Comparison of ENCODE assay signal across 9 cellular contexts in genomic region chr1:88800382-88801051, GRCh38.
A peak's percentile ranks its signal among the peaks of the same experiment; 100 is the strongest.
DNase-seq lines count a peak whose midpoint lies in the region; ATAC-seq and TF ChIP-seq lines count a peak whose summit lies in the region.
"Had no signal": no experiment of that assay in that cellular context is flagged by ENCODE, and none has a peak within 500 bp of the region (broad histone marks: within the 10 kb centered on the region; RNA-seq: fewer than 3 reads in every experiment).

No MANE protein-coding gene starts in this region.

- H3K9me3 Mint-ChIP-seq in activated naive CD8-positive, alpha-beta T cell treated with anti-CD3 and anti-CD28 coated beads for 36 hours, result peaks cover 5% of the 10 kb centered on the region

- no peaks in the 10 kb centered on the region for H3K9me2 ChIP-seq in hepatocyte (replicated peaks; ENCODE audit: insufficient read depth)

- H3K27ac Mint-ChIP-seq in activated naive CD8-positive, alpha-beta T cell treated with anti-CD3 and anti-CD28 coated beads for 36 hours, result no peak overlapping the region

- no peak overlapping the region for H3K4me2 ChIP-seq in DND-41 (ENCODE audit: insufficient read depth, low read length)
- no peak overlapping the region for H3K4me2 ChIP-seq in hepatocyte

- 70% methylated on average over 5 of the region's 5 CpGs for WGBS in hepatocyte (ENCODE audit: low lambda C conversion rate, missing lambda C conversion rate)
- 87 to 89% methylated on average over 5 of the region's 5 CpGs for WGBS in aorta, 2 donors

- H2AFZ ChIP-seq in DND-41 (ENCODE audit: low read depth, low read length) (no peak overlapping the region), hepatocyte (no peak overlapping the region)

- H3K36me3 Mint-ChIP-seq in activated naive CD8-positive, alpha-beta T cell treated with anti-CD3 and anti-CD28 coated beads for 36 hours, result peaks cover 37% of the 10 kb centered on the region

- H3K27me3 Mint-ChIP-seq in activated naive CD8-positive, alpha-beta T cell treated with anti-CD3 and anti-CD28 coated beads for 36 hours, result no peaks in the 10 kb centered on the region

- H3K36me3 ChIP-seq in DND-41 (ENCODE audit: insufficient read depth, low read length) (peaks cover 76% of the 10 kb centered on the region), hepatocyte (replicated peaks; ENCODE audit: insufficient read depth, low read depth) (peaks cover 5% of the 10 kb centered on the region), aorta (ENCODE audit: control insufficient read depth in 1 of 2, insufficient read depth in 2 of 2, low read length in 1 of 2) (peaks cover 0 to 2% of the 10 kb centered on the region in 2 donors)

- H3K4me1 ChIP-seq in DND-41 (ENCODE audit: insufficient read depth, low read length), result no peaks in the 10 kb centered on the region
- no peaks in the 10 kb centered on the region for H3K4me1 ChIP-seq in hepatocyte (ENCODE audit: insufficient read depth)
- H3K4me1 ChIP-seq in aorta (ENCODE audit: control insufficient read depth in 1 of 2, insufficient read depth in 2 of 2, low read length in 2 of 2), result no peaks in the 10 kb centered on the region

- peaks cover 6% of the 10 kb centered on the region for H3K4me1 Mint-ChIP-seq in activated naive CD8-positive, alpha-beta T cell treated with anti-CD3 and anti-CD28 coated beads for 36 hours

- H3K4me3 ChIP-seq in DND-41 (ENCODE audit: low read depth in 1 of 2, low read length in 2 of 2), result no peak overlapping the region
- H3K4me3 ChIP-seq in LNCaP clone FGC (ENCODE audit: low read depth, low read length), result no peak overlapping the region
- no peak overlapping the region for H3K4me3 ChIP-seq in hepatocyte
- H3K4me3 ChIP-seq in aorta (ENCODE audit: low read length in 2 of 2), result no peak overlapping the region

- DNase-seq in DND-41 (no peak), LNCaP clone FGC (ENCODE audit: low read depth) (peak; percentile 11), hepatocyte (ENCODE audit: low spot score) (peak; percentile 45), NCI-H1417 treated with DMSO at 0.1 percent for 48 hours (lab: John Stamatoyannopoulos, UW) (no peak), aorta (no peak)
- peak; percentile 9 for DNase-seq in activated naive CD8-positive, alpha-beta T cell treated with anti-CD3 and anti-CD28 coated beads for 36 hours
- DNase-seq in stimulated activated CD8-positive, alpha-beta memory T cell treated with anti-CD3 and anti-CD28 coated beads, Interleukin-12 subunit alpha, Interleukin-12 subunit beta, amount 100 ng/mL, for 1 hour (ENCODE audit: low read depth), result peak; percentile 6

- H3K27me3 ChIP-seq in DND-41 (ENCODE audit: insufficient read depth, low read length, poor library complexity), result no peaks in the 10 kb centered on the region
- H3K27me3 ChIP-seq in hepatocyte, result no peaks in the 10 kb centered on the region
- H3K27me3 ChIP-seq in aorta (ENCODE audit: control insufficient read depth in 1 of 2, insufficient read depth in 2 of 2, low read length in 1 of 2), result no peaks in the 10 kb centered on the region

- intact Hi-C loops in aorta (cut with DNase I), result loop anchor here in 1 of 2 donors (10.0 kb wide), 1 partner anchor 74 kb away; no protein-coding TSS in a partner anchor

- no peak overlapping the region for H3K27ac ChIP-seq in DND-41 (ENCODE audit: low read length)
- H3K27ac ChIP-seq in hepatocyte, result no peak overlapping the region
- H3K27ac ChIP-seq in aorta (ENCODE audit: low read depth in 1 of 2, low read length in 2 of 2), result no peak overlapping the region

- no peak overlapping the region for H3K4me3 Mint-ChIP-seq in activated naive CD8-positive, alpha-beta T cell treated with anti-CD3 and anti-CD28 coated beads for 36 hours
- H3K4me3 Mint-ChIP-seq: T-helper 1 cell treated with Interleukin-12 subunit alpha and Interleukin-12 subunit beta and Interleukin-4 antibody, amounts not matched to agents 30 μg/mL and 1 μg/mL, for 36 hours had no signal

- TF ChIP-seq CTCF in DND-41 (IDR thresholded peaks at IDR 0.05; ENCODE audit: borderline replicate concordance, extremely low read depth, low read length, poor library complexity, severe bottlenecking), result peak; percentile 63
- TF ChIP-seq CTCF in LNCaP clone FGC (IDR thresholded peaks at IDR 0.05; ENCODE audit: control insufficient read depth, extremely low read depth, insufficient read depth), result peak; percentile 77
- TF ChIP-seq CTCF in hepatocyte (IDR thresholded peaks at IDR 0.05; ENCODE audit: poor library complexity), result peak; percentile 65

- H4K20me1 ChIP-seq in DND-41 (ENCODE audit: insufficient read depth, low read length) (no peaks in the 10 kb centered on the region), hepatocyte (ENCODE audit: insufficient read depth, poor library complexity, severe bottlenecking) (no peaks in the 10 kb centered on the region)

- ATAC-seq in DND-41 (ENCODE audit: insufficient read depth, low read depth) (no peak), HG03442 (IDR thresholded peaks at IDR 0.05; ENCODE audit: unreplicated experiment) (no peak), aorta (ENCODE audit: low FRiP score) (no peak)

- H3K79me2 ChIP-seq in DND-41 (ENCODE audit: insufficient read depth, low read length) (no peaks in the 10 kb centered on the region), hepatocyte (no peaks in the 10 kb centered on the region)

- H3K9ac ChIP-seq in DND-41 (ENCODE audit: low read depth, low read length), result no peak overlapping the region

- H3K9me3 ChIP-seq in DND-41 (ENCODE audit: insufficient read depth, low read length, severe bottlenecking) (peaks cover 16% of the 10 kb centered on the region), hepatocyte (ENCODE audit: low read depth) (no peaks in the 10 kb centered on the region), aorta (ENCODE audit: control insufficient read depth, low read length) (no peaks in the 10 kb centered on the region)

Comparison
In these comparisons a context has a peak if more than half of its experiments do, and no peak if none do; other contexts are left out.
1. DNase-seq: peak in LNCaP clone FGC (single experiment), activated naive CD8-positive, alpha-beta T cell treated with anti-CD3 and anti-CD28 coated beads for 36 hours (single experiment), hepatocyte (single experiment) and stimulated activated CD8-positive, alpha-beta memory T cell treated with anti-CD3 and anti-CD28 coated beads, Interleukin-12 subunit alpha, Interleukin-12 subunit beta, amount 100 ng/mL, for 1 hour (single experiment); none in DND-41 (single experiment), NCI-H1417 treated with DMSO at 0.1 percent for 48 hours (single experiment) and aorta (0 of 2).
2. Peak in every context shown above with its lines, with median percentiles within 50 percentile points of each other: CTCF ChIP-seq.